Comparison of ENCODE assay signal across 8 cellular contexts in genomic region chr15:90376789-90377188, GRCh38.
A peak's percentile ranks its signal among the peaks of the same experiment; 100 is the strongest.
DNase-seq lines count a peak whose midpoint lies in the region; ATAC-seq lines count a peak whose summit lies in the region.

No MANE protein-coding gene starts in this region.

- ATAC-seq in HG02571 (IDR thresholded peaks at IDR 0.05; ENCODE audit: unreplicated experiment) (no peak), HG03378 (IDR thresholded peaks at IDR 0.05; ENCODE audit: unreplicated experiment) (no peak)

- DNase-seq in CMK (ENCODE audit: low read depth) (peak; percentile 39), T-helper 9 cell (peak; percentile 59), anterior cingulate cortex (lab: John Stamatoyannopoulos, UW) (no peak), nucleus accumbens (lab: John Stamatoyannopoulos, UW) (no peak)
- DNase-seq in activated naive CD4-positive, alpha-beta T cell treated with anti-CD3 and anti-CD28 coated beads, Interleukin-2, amount 50 U/mL, for 16 hours, result peak; percentile 33
- peak; percentile 44 for DNase-seq in stimulated activated CD4-positive, alpha-beta T cell treated with anti-CD3 and anti-CD28 coated beads, Interleukin-1b, Interleukin-23, amount 100 ng/mL, for 48 hours

Comparison
In these comparisons a context has a peak if more than half of its experiments do, and no peak if none do; other contexts are left out.
1. DNase-seq: peak in CMK (single experiment), T-helper 9 cell (single experiment), activated naive CD4-positive, alpha-beta T cell treated with anti-CD3 and anti-CD28 coated beads, Interleukin-2, amount 50 U/mL, for 16 hours (single experiment) and stimulated activated CD4-positive, alpha-beta T cell treated with anti-CD3 and anti-CD28 coated beads, Interleukin-1b, Interleukin-23, amount 100 ng/mL, for 48 hours (single experiment); none in anterior cingulate cortex (0 of 58) and nucleus accumbens (0 of 56).